Comparison of ENCODE assay signal across 15 cellular contexts in genomic region chr4:23680616-23681518, GRCh38.
DNase-seq lines count a peak whose midpoint lies in the region; ATAC-seq, FAIRE-seq and TF ChIP-seq lines count a peak whose summit lies in the region.
"Had no signal": no experiment of that assay in that cellular context is flagged by ENCODE, and none has a peak within 500 bp of the region (broad histone marks: within the 10 kb centered on the region; RNA-seq: fewer than 3 reads in every experiment).

No MANE protein-coding gene starts in this region.

- H3K27ac ChIP-seq in cardiac muscle cell: no peak overlapping the region
- H3K27ac ChIP-seq in pancreas: no peak overlapping the region
- H3K27ac ChIP-seq: skin epidermis had no signal

- H3K36me3 ChIP-seq in cardiac muscle cell (no peaks in the 10 kb centered on the region), pancreas (no peaks in the 10 kb centered on the region)

- WGBS in pancreas, 2 donors: 65 to 72% methylated on average over 4 of the region's 4 CpGs

- TF ChIP-seq CTCF in cardiac muscle cell (IDR thresholded peaks at IDR 0.05; ENCODE audit: low read depth, low read length) (peak; percentile 8), pancreas (IDR thresholded peaks at IDR 0.05) (no peak)

- intact Hi-C loops in Right ventricle myocardium inferior (cut with DNase I): loop anchor here (2.0 kb wide), 1 partner anchor 738 kb away; no protein-coding TSS in a partner anchor
- intact Hi-C loops in pancreas (cut with DNase I): no loop called here

- no peak for FAIRE-seq in pancreas (lab: Jason Lieb, UNC)

- DNase-seq in cardiac muscle cell (ENCODE audit: low read depth in 1 of 2, low spot score in 1 of 2) (peak in 1 of 2 donors; percentile 25), Right ventricle myocardium inferior (ENCODE audit: missing footprints) (no peak), astrocyte of the hippocampus (ENCODE audit: low read depth, low spot score) (peak; percentile 33), kidney glomerular epithelial cell (lab: John Stamatoyannopoulos, UW) (peak; percentile 28), NCI-H748 treated with DMSO at 0.1 percent for 48 hours (lab: John Stamatoyannopoulos, UW) (no peak), superior temporal gyrus (ENCODE audit: extremely low spot score) (no peak), pancreas (no peak), DMS114 treated with DMSO at 0.1 percent for 48 hours (lab: John Stamatoyannopoulos, UW; ENCODE audit: unreplicated experiment) (no peak)
- DNase-seq: activated B cell treated with CpG ODN at 0.5 μM for 24 hours; activated naive CD4-positive, alpha-beta T cell treated with anti-CD3 and anti-CD28 coated beads, Interleukin-2, amount 50 U/mL, for 16 hours; caudate nucleus; DMS153; MV-4-11; NCI-H2171 treated with DMSO at 0.1 percent for 48 hours had no signal

- no peak for ATAC-seq in Right ventricle myocardium inferior
- no peak for ATAC-seq in pancreas

- H3K27me3 ChIP-seq in cardiac muscle cell (no peaks in the 10 kb centered on the region), pancreas (no peaks in the 10 kb centered on the region)

- H3K4me3 ChIP-seq in cardiac muscle cell: no peak overlapping the region
- no peak overlapping the region for H3K4me3 ChIP-seq in pancreas
- H3K4me3 ChIP-seq: skin epidermis had no signal

- H3K4me1 ChIP-seq in cardiac muscle cell (ENCODE audit: low read depth) (peaks cover 21% of the 10 kb centered on the region), pancreas (no peaks in the 10 kb centered on the region)

- no peaks in the 10 kb centered on the region for H3K9me3 ChIP-seq in cardiac muscle cell (ENCODE audit: low read depth)
- H3K9me3 ChIP-seq in pancreas: no peaks in the 10 kb centered on the region

Comparison
In these comparisons a context has a peak if more than half of its experiments do, and no peak if none do; other contexts are left out.
1. DNase-seq: peak in astrocyte of the hippocampus (single experiment) and kidney glomerular epithelial cell (single experiment); none in Right ventricle myocardium inferior (single experiment), NCI-H748 treated with DMSO at 0.1 percent for 48 hours (single experiment), superior temporal gyrus (single experiment), pancreas (0 of 6) and DMS114 treated with DMSO at 0.1 percent for 48 hours (single experiment).